1 cellular context compared by ENCODE assay signal in genomic region chr7:2980406-2981102, GRCh38.
A peak's percentile ranks its signal among the peaks of the same experiment; 100 is the strongest.
TF ChIP-seq lines count a peak whose summit lies in the region.

No MANE protein-coding gene starts in this region.

TF ChIP-seq in GM12878, 131 proteins besides CTCF, POLR2A, EP300 and RAD21 (continued from another document):
- TF ChIP-seq CUX1 (IDR thresholded peaks at IDR 0.05; ENCODE audit: insufficient replicate concordance, low read depth, low read length) (no peak), POLR2AphosphoS5 (IDR thresholded peaks at IDR 0.05; ENCODE audit: low read length) (no peak), ZBTB33 (IDR thresholded peaks at IDR 0.05) (no peak), BHLHE40 (IDR thresholded peaks at IDR 0.05; ENCODE audit: borderline replicate concordance in 1 of 2, low read depth in 2 of 2, low read length in 1 of 2) (0 out of 4 replicates have a peak, but pooled peaks of 1 of the 2 experiments have one; percentile 4)
